In genomic region chr2:231196592-231196991, GRCh38 we compare ENCODE assay signal across 1 cellular context.
A peak's percentile ranks its signal among the peaks of the same experiment; 100 is the strongest.
TF ChIP-seq lines count a peak whose summit lies in the region.

No MANE protein-coding gene starts in this region.

TF ChIP-seq in HepG2, 621 proteins besides CTCF, POLR2A, EP300 and RAD21:
- TF ChIP-seq ATF7-NPFF (CRISPR knock-in tag; IDR thresholded peaks at IDR 0.05; ENCODE audit: low read depth): no peak
- TF ChIP-seq THAP7 (CRISPR knock-in tag; IDR thresholded peaks at IDR 0.05): no peak
- no peak for TF ChIP-seq ZUFSP (CRISPR knock-in tag; IDR thresholded peaks at IDR 0.05; ENCODE audit: borderline replicate concordance)
- peak; percentile 100 for TF ChIP-seq ZNF614 (CRISPR knock-in tag; IDR thresholded peaks at IDR 0.05; ENCODE audit: borderline replicate concordance)
TF ChIP-seq in HepG2: peak in this region for 1.
